Comparison of ENCODE assay signal across 8 cellular contexts in genomic region chr2:11498543-11499034, GRCh38. TPM values are rescaled to one million over a fixed set of nuclear protein-coding genes. Genes with fewer than 3 reads are reported as not detected.
DNase-seq lines count a peak whose midpoint lies in the region; ATAC-seq, FAIRE-seq and TF ChIP-seq lines count a peak whose summit lies in the region.

No MANE protein-coding gene starts in this region.

- H3K9me3 ChIP-seq in PC-9 (ENCODE audit: insufficient read depth, low read depth) (no peaks in the 10 kb centered on the region; the same call in 1 of the 2 replicates), thyroid gland (no peaks in the 10 kb centered on the region)
- no peaks in the 10 kb centered on the region for H3K9me3 ChIP-seq in effector memory CD4-positive, alpha-beta T cell (ENCODE audit: control insufficient read depth, low read length)

- H3K27ac ChIP-seq in PC-9 (no peak overlapping the region), thyroid gland (no peak overlapping the region)
- H3K27ac ChIP-seq in effector memory CD4-positive, alpha-beta T cell (ENCODE audit: insufficient read depth, low read length, poor library complexity, severe bottlenecking): no peak overlapping the region

- no peaks in the 10 kb centered on the region for H4K20me1 ChIP-seq in PC-9 (ENCODE audit: insufficient read depth)

- FAIRE-seq in frontal cortex (lab: Jason Lieb, UNC): no peak

- H3K79me2 ChIP-seq in PC-9 (ENCODE audit: low read depth): no peaks in the 10 kb centered on the region

- intact Hi-C loops in PC-9 (cut with micrococcal nuclease; ENCODE audit: unreplicated experiment) (no loop called here), thyroid gland (cut with DNase I) (no loop called here)

- DNase-seq in PC-9 (peak; percentile 38 to 40), hippocampal formation (lab: John Stamatoyannopoulos, UW) (peak; percentile 57 to 67), thyroid gland (peak; percentile 16 to 35), frontal cortex (ENCODE audit: low spot score in 2 of 2) (no peak)
- no peak for DNase-seq in activated naive CD4-positive, alpha-beta T cell treated with Interleukin-2 at 50 U/mL for 16 hours
- DNase-seq in effector memory CD4-positive, alpha-beta T cell: no peak

- CTCF ChIA-PET in PC-9 (lab: Charles Lee): interaction anchor here (1.1 kb wide), 1 partner anchor 366 kb away, joined by 5 read pairs; a partner anchor contains a TSS

- no peaks in the 10 kb centered on the region for H3K9me2 ChIP-seq in PC-9 (ENCODE audit: insufficient read depth)

- peaks cover 6% of the 10 kb centered on the region for H3K4me1 ChIP-seq in PC-9 (replicated peaks; ENCODE audit: insufficient read depth)
- H3K4me1 ChIP-seq in thyroid gland: no peaks in the 10 kb centered on the region
- no peaks in the 10 kb centered on the region for H3K4me1 ChIP-seq in effector memory CD4-positive, alpha-beta T cell (ENCODE audit: control insufficient read depth, insufficient read depth, low read length, poor library complexity, severe bottlenecking)

- 48 to 51% methylated on average over 8 of the region's 9 CpGs for WGBS in thyroid gland, 2 donors

- H3K27me3 ChIP-seq in PC-9 (ENCODE audit: insufficient read depth, low read depth) (peaks cover 26% of the 10 kb centered on the region; the same call in 1 of the 2 replicates), thyroid gland (no peaks in the 10 kb centered on the region)
- no peaks in the 10 kb centered on the region for H3K27me3 ChIP-seq in effector memory CD4-positive, alpha-beta T cell (replicated peaks; ENCODE audit: control insufficient read depth, insufficient read depth, low read length, poor library complexity, severe bottlenecking)

- H3K4me3 ChIP-seq in PC-9: no peak overlapping the region
- H3K4me3 ChIP-seq in thyroid gland (replicated peaks in 1 of 3): no peak overlapping the region
- H3K4me3 ChIP-seq in effector memory CD4-positive, alpha-beta T cell (ENCODE audit: insufficient read depth, low read depth, low read length, poor library complexity, severe bottlenecking): no peak overlapping the region

- TF ChIP-seq POLR2A in thyroid gland (IDR thresholded peaks at IDR 0.05): no peak

- peak; percentile 96 for ATAC-seq in GM18867 (IDR thresholded peaks at IDR 0.05; ENCODE audit: unreplicated experiment)
- peak; percentile 94 for ATAC-seq in HG02852 (IDR thresholded peaks at IDR 0.05; ENCODE audit: unreplicated experiment)

- H2AFZ ChIP-seq in PC-9: no peak overlapping the region

- no TSS peak for BruUV-seq in PC-9 (replicated peaks; lab: Mats Ljungman, UMichigan)

- H3K36me3 ChIP-seq in PC-9 (ENCODE audit: low read depth) (no peaks in the 10 kb centered on the region), thyroid gland (no peaks in the 10 kb centered on the region)
- H3K36me3 ChIP-seq in effector memory CD4-positive, alpha-beta T cell (ENCODE audit: control insufficient read depth, insufficient read depth, low read length): no peaks in the 10 kb centered on the region

- TF ChIP-seq CTCF in PC-9 (conservative IDR thresholded peaks at IDR 0.05): no peak
- TF ChIP-seq CTCF in thyroid gland (IDR thresholded peaks at IDR 0.05): no peak

- H3F3A ChIP-seq in PC-9 (ENCODE audit: insufficient read depth, low read depth): 0 out of 2 replicates have a peak, but pooled peaks cover 5% of the 10 kb centered on the region

- 0 out of 2 replicates have a peak overlapping the region, but pooled peaks have one; percentile 9 for H3K4me2 ChIP-seq in PC-9

- POLR2A ChIA-PET in PC-9 (lab: Charles Lee; ENCODE audit: unreplicated experiment): no interaction called here

RNA-seq across cellular contexts. Expression of gene E2F6, which starts 32.6 kb away (rescaled TPM):
- 13.4 and 15.2 TPM in 2 replicates for total RNA-seq in PC-9 (2021)
- total RNA-seq in thyroid gland: 10 to 100 TPM; 15.7 to 26.2 (median 21.2) TPM
- 12.2 TPM for total RNA-seq in frontal cortex

RNA-seq across cellular contexts. Expression of gene GREB1, which starts 35.3 kb away (rescaled TPM):
- total RNA-seq in PC-9 (2021): 0.20 and 0.37 TPM in 2 replicates
- total RNA-seq in thyroid gland: 1 to 10 TPM in 3 of 4 donors, under 1 TPM in 1; 0.94 to 4.2 (median 2.0) TPM
- total RNA-seq in frontal cortex: 3.7 TPM

Comparison
In these comparisons a context has a peak if more than half of its experiments do, and no peak if none do; other contexts are left out.
1. DNase-seq: peak in PC-9 (2 of 2), hippocampal formation (2 of 2) and thyroid gland (2 of 2); none in activated naive CD4-positive, alpha-beta T cell treated with Interleukin-2 at 50 U/mL for 16 hours (single experiment), effector memory CD4-positive, alpha-beta T cell (0 of 3) and frontal cortex (0 of 2).